19 cellular contexts compared by ENCODE assay signal in genomic region chr7:135517060-135517459, GRCh38.
"Had no signal": no experiment of that assay in that cellular context is flagged by ENCODE, and none has a peak within 500 bp of the region (broad histone marks: within the 10 kb centered on the region; RNA-seq: fewer than 3 reads in every experiment).

No MANE protein-coding gene starts in this region.

- H3K27ac ChIP-seq: SJSA1, SK-N-MC had no signal

- H3K4me3 ChIP-seq: MG63, SJSA1, SK-N-MC had no signal

- H3K27me3 ChIP-seq: MG63, SJSA1 had no signal

- H3K36me3 ChIP-seq: MG63, SJSA1 had no signal

- DNase-seq: Karpas-422; KG1; MG63; NCI-H1092; NCI-H1105 treated with DMSO at 0.1 percent for 48 hours; NCI-H1417 treated with DMSO at 0.1 percent for 48 hours; NCI-H187 treated with DMSO at 0.1 percent for 48 hours; NCI-H2029 treated with DMSO at 0.1 percent for 48 hours; NCI-H2171 treated with DMSO at 0.1 percent for 48 hours; NCI-H345; NCI-H446 treated with DMSO at 0.1 percent for 48 hours; NCI-H510A treated with DMSO at 0.1 percent for 48 hours; NCI-H526; NK-92 treated with Interleukin-12 subunit alpha and Interleukin-12 subunit beta, amount 100 ng/mL, for 24 hours; Right ventricle myocardium superior; RPMI8226; SIG-M5 had no signal

- H3K9me3 ChIP-seq: MG63, SJSA1 had no signal
